Comparison of ENCODE assay signal across 8 cellular contexts in the genomic region with DNA sequence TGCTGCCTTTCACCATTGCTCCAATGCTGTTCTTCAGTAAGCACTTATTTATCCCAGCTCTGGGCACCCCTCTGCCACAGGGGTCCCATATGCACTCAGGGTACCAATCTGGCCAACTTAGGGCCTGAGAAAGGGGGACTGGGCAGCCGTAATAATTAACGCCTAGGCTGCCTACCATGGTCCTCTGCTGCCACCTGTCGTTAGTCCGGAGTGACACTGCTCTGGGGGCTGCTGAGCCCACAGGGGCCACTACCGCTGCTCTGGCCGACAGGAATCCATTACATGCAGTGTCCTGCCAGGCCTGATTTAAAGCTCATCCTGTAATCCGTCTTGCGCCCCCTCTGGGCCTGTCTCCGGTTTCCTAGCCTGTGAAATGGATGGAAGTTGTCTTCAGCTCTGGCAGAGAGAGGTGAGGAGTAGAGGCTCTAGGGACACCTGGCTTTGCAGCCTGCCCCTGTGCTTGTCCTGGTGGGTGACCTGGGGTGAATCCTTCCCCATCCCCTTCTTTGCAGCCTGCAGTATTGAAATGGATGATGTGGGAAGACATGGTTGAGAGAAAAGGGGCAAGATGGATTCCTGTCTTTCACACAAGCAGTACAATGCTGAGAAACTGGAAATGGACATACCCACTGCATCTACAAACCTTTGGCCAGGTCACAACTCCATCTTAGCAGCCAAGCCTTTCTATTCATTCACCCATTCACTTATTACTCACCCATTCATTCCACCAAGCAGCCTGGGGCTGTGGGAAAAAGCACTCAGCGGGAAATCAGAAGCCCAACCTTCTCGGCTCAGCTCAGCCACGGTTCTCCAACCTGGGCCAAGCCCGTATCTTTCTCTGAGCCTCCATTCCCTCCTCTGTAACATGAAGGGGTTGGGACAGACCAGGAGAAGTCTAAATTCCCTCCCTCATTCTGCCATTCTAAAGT.
DNase-seq lines count a peak whose midpoint lies in the region; ATAC-seq, FAIRE-seq and TF ChIP-seq lines count a peak whose summit lies in the region.

No MANE protein-coding gene starts in this region.

- peak; percentile 74 to 87 (median 85) for TF ChIP-seq CTCF in keratinocyte (optimal IDR thresholded peaks at IDR 0.05 in 1 of 3, IDR thresholded peaks at IDR 0.05 in 1 of 3, conservative IDR thresholded peaks at IDR 0.05 in 1 of 3; ENCODE audit: extremely low read depth in 1 of 3, insufficient read depth in 2 of 3, low read length in 3 of 3)

- H3K9me3 ChIP-seq in keratinocyte (ENCODE audit: control insufficient read depth, low read depth, low read length) = no peaks in the 10 kb centered on the region

- H3K27ac ChIP-seq in keratinocyte (ENCODE audit: control insufficient read depth, insufficient read depth, low read length) = no peak overlapping the region

- H3K27me3 ChIP-seq in keratinocyte (ENCODE audit: control insufficient read depth, extremely low read depth, insufficient read depth, low read length) = peaks cover 13% of the 10 kb centered on the region

- no peak overlapping the region for H3K9ac ChIP-seq in keratinocyte (ENCODE audit: control insufficient read depth, extremely low read depth, insufficient read depth, low read length)

- no peaks in the 10 kb centered on the region for H3K9me1 ChIP-seq in keratinocyte (ENCODE audit: control insufficient read depth, extremely low read depth, insufficient read depth, low read length)

- FAIRE-seq in keratinocyte (lab: Jason Lieb, UNC) = peak; percentile 43

- H2AFZ ChIP-seq in keratinocyte (ENCODE audit: control insufficient read depth, low read length) = no peak overlapping the region

- in situ Hi-C loops in T47D (cut with HindIII; ENCODE audit: low pct_unique_long_range_greater_than_20kb, low sequenced_read_pairs) = no loop called here

- no peak overlapping the region for H3K4me2 ChIP-seq in keratinocyte (ENCODE audit: control insufficient read depth, extremely low read depth, insufficient read depth, low read depth, low read length)

- no peak for ATAC-seq in activated CD4-positive, CD25-positive, alpha-beta regulatory T cell treated with anti-CD3 and anti-CD28 coated beads, Interleukin-2, amount 50 U/mL, for 24 hours
- ATAC-seq in GM19397 (IDR thresholded peaks at IDR 0.05; ENCODE audit: unreplicated experiment) = no peak

- no peak overlapping the region for H3K4me3 ChIP-seq in keratinocyte (ENCODE audit: control insufficient read depth in 2 of 3, extremely low read depth in 1 of 3, insufficient read depth in 2 of 3, low read depth in 1 of 3, low read length in 3 of 3)

- no peaks in the 10 kb centered on the region for H3K36me3 ChIP-seq in keratinocyte (ENCODE audit: control insufficient read depth in 2 of 2, extremely low read depth in 1 of 2, insufficient read depth in 2 of 2, low read length in 2 of 2)

- H4K20me1 ChIP-seq in keratinocyte (ENCODE audit: control insufficient read depth, extremely low read depth, insufficient read depth, low read length) = no peaks in the 10 kb centered on the region

- peaks cover 6% of the 10 kb centered on the region for H3K4me1 ChIP-seq in keratinocyte (ENCODE audit: control insufficient read depth, extremely low read depth, insufficient read depth, low read length)

- H3K79me2 ChIP-seq in keratinocyte (ENCODE audit: control insufficient read depth, insufficient read depth, low read length) = no peaks in the 10 kb centered on the region

- DNase-seq in activated CD4-positive, CD25-positive, alpha-beta regulatory T cell (lab: John Stamatoyannopoulos, UW) = peak in 3 of 4 experiments; percentile 0 to 3 (median 2)
- DNase-seq in HK-2 (ENCODE audit: unreplicated experiment) (peak; percentile 45), SKM-1 (lab: John Stamatoyannopoulos, UW; ENCODE audit: unreplicated experiment) (peak; percentile 3), T47D (ENCODE audit: low read depth in 1 of 2, low spot score in 1 of 2) (peak; percentile 21 to 28), keratinocyte (ENCODE audit: low read depth, low spot score) (no peak)
- DNase-seq in stimulated activated CD4-positive, alpha-beta T cell treated with anti-CD3 and anti-CD28 coated beads, TNF-alpha, amount 100 ng/mL, for 48 hours (ENCODE audit: low read depth in 3 of 3) = peak in 2 of 3 donors; percentile 2 to 47

- dilution Hi-C loops in keratinocyte (cut with MboI; ENCODE audit: extremely low pct_ligation_motif_present, low sequenced_read_pairs) = no loop called here
